In genomic region chr14:55129086-55129427, GRCh38 we compare ENCODE assay signal across 8 cellular contexts. TPM values are rescaled to one million over a fixed set of nuclear protein-coding genes. Genes with fewer than 3 reads are reported as not detected.
DNase-seq lines count a peak whose midpoint lies in the region; ATAC-seq and TF ChIP-seq lines count a peak whose summit lies in the region.

TSS of gene LGALS3 (plus strand) at chr14:55129252. CDS start at chr14:55137374, 8,122 bp downstream.

- H3K4me1 ChIP-seq in A673 (ENCODE audit: insufficient read depth, low read length, poor library complexity, severe bottlenecking) (peaks cover 7% of the 10 kb centered on the region), ascending aorta (peaks cover 10 to 34% of the 10 kb centered on the region in 2 donors), right cardiac atrium (ENCODE audit: control insufficient read depth, insufficient read depth, low read length) (peaks cover 16% of the 10 kb centered on the region)

- no peaks in the 10 kb centered on the region for H3K36me3 ChIP-seq in A673 (ENCODE audit: insufficient read depth, low read length, poor library complexity, severe bottlenecking)
- H3K36me3 ChIP-seq in ascending aorta: no peaks in the 10 kb centered on the region

- under 1% methylated on average over 49 of the region's 50 CpGs for WGBS in right cardiac atrium

- H3K4me3 ChIP-seq in A673 (ENCODE audit: low read depth, low read length, poor library complexity, severe bottlenecking) (peak within 1 kb of the TSS; percentile 53), ascending aorta (peak within 1 kb of the TSS; percentile 77 to 92), right cardiac atrium (ENCODE audit: low read length) (peak within 1 kb of the TSS; percentile 88)

- no peaks in the 10 kb centered on the region for H3K9me3 ChIP-seq in A673 (ENCODE audit: low read depth, low read length, poor library complexity, severe bottlenecking)
- H3K9me3 ChIP-seq in ascending aorta: no peaks in the 10 kb centered on the region
- no peaks in the 10 kb centered on the region for H3K9me3 ChIP-seq in right cardiac atrium (ENCODE audit: control insufficient read depth, low read length)

- peak; percentile 46 for ATAC-seq in GM18858 (IDR thresholded peaks at IDR 0.05; ENCODE audit: unreplicated experiment)
- peak; percentile 50 for ATAC-seq in HG02973 (IDR thresholded peaks at IDR 0.05; ENCODE audit: unreplicated experiment)
- peak; percentile 92 for ATAC-seq in right cardiac atrium

- no peak within 1 kb of the TSS for H3K27ac ChIP-seq in A673 (ENCODE audit: low read depth, low read length, poor library complexity, severe bottlenecking)
- peak within 1 kb of the TSS; percentile 95 to 97 for H3K27ac ChIP-seq in ascending aorta
- H3K27ac ChIP-seq in right cardiac atrium (ENCODE audit: low read length): peak within 1 kb of the TSS; percentile 99

- BruUV-seq in A673 (replicated peaks; lab: Mats Ljungman, UMichigan): no TSS peak

- intact Hi-C loops in A673 (cut with micrococcal nuclease; ENCODE audit: unreplicated experiment): no loop called here
- intact Hi-C loops in ascending aorta (cut with DNase I): loop anchor here (1.0 to 2.0 kb wide), 3 partner anchors 21 to 78 kb away; partner anchors contain the start of gene MAPK1IP1L
- intact Hi-C loops in right cardiac atrium (cut with DNase I): no loop called here

- CTCF ChIA-PET in A673 (lab: Charles Lee): no interaction called here

- no peak for TF ChIP-seq CTCF in A673 (conservative IDR thresholded peaks at IDR 0.05; ENCODE audit: low read depth, low read length)
- no peak for TF ChIP-seq CTCF in ascending aorta (IDR thresholded peaks at IDR 0.05)

- H3K27me3 ChIP-seq in A673 (replicated peaks; ENCODE audit: insufficient read depth, low read depth, low read length, poor library complexity): no peaks in the 10 kb centered on the region
- no peaks in the 10 kb centered on the region for H3K27me3 ChIP-seq in ascending aorta
- no peaks in the 10 kb centered on the region for H3K27me3 ChIP-seq in right cardiac atrium (ENCODE audit: control insufficient read depth, insufficient read depth)

- POLR2A ChIA-PET in A673 (lab: Charles Lee; ENCODE audit: low non-redundant PET): no interaction called here

- DNase-seq in A673 (ENCODE audit: low spot score) (no peak), RPMI7951 (ENCODE audit: low read depth) (peak; percentile 78), ascending aorta (ENCODE audit: low spot score in 2 of 2) (peak in 1 of 2 donors; percentile 78), right cardiac atrium (peak; percentile 87 to 95 (median 94)), renal cortical epithelial cell (ENCODE audit: low read depth) (no peak), DMS114 treated with DMSO at 0.1 percent for 48 hours (lab: John Stamatoyannopoulos, UW; ENCODE audit: unreplicated experiment) (no peak)

RNA-seq across cellular contexts. Expression of gene LGALS3, which starts in this region (rescaled TPM):
- total RNA-seq in A673 (2021) (11.0 and 13.3 TPM in 2 replicates), ascending aorta (358 TPM), right cardiac atrium (100 to 1,000 TPM; 139 to 186 (median 164) TPM), renal cortical epithelial cell (114 and 178 TPM in 2 replicates)
- 145 and 210 TPM in 2 replicates for total RNA-seq in RPMI7951 (2014; rRNA removed; shearing (Covaris generic))
- polyA plus RNA-seq in right cardiac atrium: 271 TPM

Comparison
In these comparisons a context has a peak if more than half of its experiments do, and no peak if none do; other contexts are left out.
1. DNase-seq: peak in RPMI7951 (single experiment) and right cardiac atrium (3 of 3); none in A673 (single experiment), renal cortical epithelial cell (single experiment) and DMS114 treated with DMSO at 0.1 percent for 48 hours (single experiment).
2. Peak in every context shown above with its lines, with median percentiles within 50 percentile points of each other: H3K4me3 ChIP-seq and ATAC-seq.